9 cellular contexts compared by ENCODE assay signal in genomic region chr13:27375686-27376326, GRCh38. TPM values are rescaled to one million over a fixed set of nuclear protein-coding genes. Genes with fewer than 3 reads are reported as not detected.
DNase-seq lines count a peak whose midpoint lies in the region; ATAC-seq and TF ChIP-seq lines count a peak whose summit lies in the region.
"Had no signal": no experiment of that assay in that cellular context is flagged by ENCODE, and none has a peak within 500 bp of the region (broad histone marks: within the 10 kb centered on the region; RNA-seq: fewer than 3 reads in every experiment).

No MANE protein-coding gene starts in this region.

- no peak overlapping the region for H3K27ac ChIP-seq in heart left ventricle

- H3K4me1 ChIP-seq in heart left ventricle, result peaks cover 0 to 5% (median 0%) of the 10 kb centered on the region in 12 donors

- H3K4me3 ChIP-seq in heart left ventricle (no peak overlapping the region), skeletal muscle cell (ENCODE audit: low read depth, low read length) (no peak overlapping the region)

- no peaks in the 10 kb centered on the region for H3K9me3 ChIP-seq in heart left ventricle

- CTCF ChIA-PET in activated naive CD4-positive, alpha-beta T cell treated with anti-CD3 and anti-CD28 coated beads, Interleukin-2, amount 10 ng/mL, durations not matched to agents 7 days and 5 days (lab: Charles Lee), result interaction anchor here (0.9 to 10.4 kb wide), 5 partner anchors 10 to 452 kb away, joined by 3 to 165 read pairs (median 3); no protein-coding TSS in a partner anchor

- no peak for TF ChIP-seq POLR2A in heart left ventricle (IDR thresholded peaks at IDR 0.05)

- H3K4me1 Mint-ChIP-seq in activated naive CD4-positive, alpha-beta T cell treated with anti-CD3 and anti-CD28 coated beads, Interleukin-2, amount 10 ng/mL, durations not matched to agents 7 days and 5 days, result peaks cover 6% of the 10 kb centered on the region

- peak; percentile 67 to 85 (median 76) for TF ChIP-seq CTCF in heart left ventricle (IDR thresholded peaks at IDR 0.05)

- intact Hi-C loops in heart left ventricle (cut with DNase I), result loop anchor here in 8 of 10 donors (1.0 to 10.0 kb wide), 7 partner anchors 159 to 606 kb away; no protein-coding TSS in a partner anchor

- H3K27ac Mint-ChIP-seq in activated naive CD4-positive, alpha-beta T cell treated with anti-CD3 and anti-CD28 coated beads, Interleukin-2, amount 10 ng/mL, durations not matched to agents 7 days and 5 days, result no peak overlapping the region
- H3K27ac Mint-ChIP-seq: stimulated activated naive CD8-positive, alpha-beta T cell treated with anti-CD3 and anti-CD28 coated beads, Interleukin-15, Interleukin-2, amounts not matched to agents 100 ng/mL and 50 ng/mL, for 24 hours had no signal

- ATAC-seq in heart left ventricle, result peak; percentile 48 to 82 (median 65)
- ATAC-seq in GM21619 (IDR thresholded peaks at IDR 0.05; ENCODE audit: unreplicated experiment), result no peak
- ATAC-seq in HG03196 (IDR thresholded peaks at IDR 0.05; ENCODE audit: unreplicated experiment), result no peak

- peaks cover 43% of the 10 kb centered on the region for H3K27me3 Mint-ChIP-seq in activated naive CD4-positive, alpha-beta T cell treated with anti-CD3 and anti-CD28 coated beads, Interleukin-2, amount 10 ng/mL, durations not matched to agents 7 days and 5 days

- DNase-seq in COLO668 (lab: John Stamatoyannopoulos, UW; ENCODE audit: unreplicated experiment) (peak; percentile 76), HUDEP-2 (lab: John Stamatoyannopoulos, UW; ENCODE audit: unreplicated experiment in 76 of 76) (peak in 50 of 76 experiments; percentile 3 to 62 (median 34)), SHP77 treated with DMSO at 0.1 percent for 48 hours (lab: John Stamatoyannopoulos, UW) (peak; percentile 17), heart left ventricle (peak in 4 of 5 donors; percentile 38 to 54 (median 51)), skeletal muscle cell (ENCODE audit: low read depth) (peak; percentile 13)
- peak; percentile 71 for DNase-seq in activated naive CD4-positive, alpha-beta T cell treated with anti-CD3 and anti-CD28 coated beads, Interleukin-2, amount 10 ng/mL, durations not matched to agents 7 days and 5 days

- no peaks in the 10 kb centered on the region for H3K36me3 Mint-ChIP-seq in activated naive CD4-positive, alpha-beta T cell treated with anti-CD3 and anti-CD28 coated beads, Interleukin-2, amount 10 ng/mL, durations not matched to agents 7 days and 5 days

- no peak overlapping the region for H3K4me3 Mint-ChIP-seq in activated naive CD4-positive, alpha-beta T cell treated with anti-CD3 and anti-CD28 coated beads, Interleukin-2, amount 10 ng/mL, durations not matched to agents 7 days and 5 days
- H3K4me3 Mint-ChIP-seq: stimulated activated naive CD8-positive, alpha-beta T cell treated with anti-CD3 and anti-CD28 coated beads, Interleukin-15, Interleukin-2, amounts not matched to agents 100 ng/mL and 50 ng/mL, for 24 hours had no signal

- no peaks in the 10 kb centered on the region for H3K9me3 Mint-ChIP-seq in activated naive CD4-positive, alpha-beta T cell treated with anti-CD3 and anti-CD28 coated beads, Interleukin-2, amount 10 ng/mL, durations not matched to agents 7 days and 5 days
- H3K9me3 Mint-ChIP-seq: stimulated activated naive CD8-positive, alpha-beta T cell treated with anti-CD3 and anti-CD28 coated beads, Interleukin-15, Interleukin-2, amounts not matched to agents 100 ng/mL and 50 ng/mL, for 24 hours had no signal

- H3K36me3 ChIP-seq in heart left ventricle, result no peaks in the 10 kb centered on the region

- 62 to 66% (median 64%) methylated on average over 15 of the region's 15 CpGs for WGBS in heart left ventricle, 4 donors

- H3K27me3 ChIP-seq in heart left ventricle, result peaks cover 0 to 41% (median 14%) of the 10 kb centered on the region in 9 donors

RNA-seq across cellular contexts. Expression of gene GTF3A, which starts 48.6 kb away (rescaled TPM):
- 100 to 1,000 TPM; 138 to 387 (median 181) TPM for total RNA-seq in heart left ventricle
- polyA plus RNA-seq in heart left ventricle, result 100 to 1,000 TPM; 233 to 593 TPM

Comparison
In these comparisons a context has a peak if more than half of its experiments do, and no peak if none do; other contexts are left out.
1. DNase-seq: peak in every context shown above with its lines; median percentile 76 in COLO668; 71 in activated naive CD4-positive, alpha-beta T cell treated with anti-CD3 and anti-CD28 coated beads, Interleukin-2, amount 10 ng/mL, durations not matched to agents 7 days and 5 days; 51 in heart left ventricle; 34 in HUDEP-2; 17 in SHP77 treated with DMSO at 0.1 percent for 48 hours; 13 in skeletal muscle cell.
2. ATAC-seq: peak in heart left ventricle (4 of 4); none in GM21619 (single experiment) and HG03196 (single experiment).